8 cellular contexts compared by ENCODE assay signal in the genomic region with DNA sequence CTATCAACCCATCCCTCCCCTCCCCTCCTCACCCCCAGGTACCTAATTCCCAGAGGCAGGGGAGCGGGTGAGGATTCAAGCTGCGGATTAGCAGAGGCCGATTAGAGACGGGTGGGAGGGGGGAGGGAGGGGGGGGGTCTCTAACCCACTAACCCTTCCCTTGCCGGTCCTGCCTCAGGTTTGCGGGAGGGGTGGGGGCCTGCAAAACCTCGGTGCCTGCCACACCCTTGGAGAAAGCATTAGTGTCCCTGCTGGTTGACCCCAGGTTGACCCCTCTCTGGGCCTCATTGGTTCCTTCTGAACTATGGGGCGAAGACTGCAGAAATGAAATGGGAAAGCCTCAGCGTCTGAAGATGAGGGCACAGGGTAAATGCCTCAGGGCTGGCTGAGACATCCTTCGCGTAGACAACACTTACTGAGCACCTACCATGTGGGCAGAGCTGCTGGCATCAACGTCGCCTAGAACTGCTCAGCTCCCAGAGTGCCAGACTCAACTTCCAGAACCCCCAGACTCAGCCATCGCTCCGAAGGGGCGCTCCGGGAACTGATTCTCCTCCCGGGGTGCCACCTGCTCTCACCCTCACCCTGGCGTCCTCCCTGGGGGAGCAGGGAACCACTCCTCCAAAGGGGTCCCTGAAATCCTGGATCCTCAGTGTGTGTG. TPM values are rescaled to one million over a fixed set of nuclear protein-coding genes. Genes with fewer than 3 reads are reported as not detected.
DNase-seq lines count a peak whose midpoint lies in the region; ATAC-seq and TF ChIP-seq lines count a peak whose summit lies in the region.

No MANE protein-coding gene starts in this region.

- peak overlapping the region; percentile 71 for H3K4me3 Mint-ChIP-seq in activated naive CD8-positive, alpha-beta T cell treated with anti-CD3 and anti-CD28 coated beads, Interleukin-2, amount 50 U/mL, for 24 hours
- H3K4me3 Mint-ChIP-seq in mesothelial cell of epicardium, result peak overlapping the region; percentile 64

- no peak for ATAC-seq in activated naive CD8-positive, alpha-beta T cell treated with anti-CD3 and anti-CD28 coated beads, Interleukin-2, amount 50 U/mL, for 24 hours

- TF ChIP-seq CTCF in mesothelial cell of epicardium (IDR thresholded peaks at IDR 0.05; ENCODE audit: unreplicated experiment) (no peak), thyroid gland (IDR thresholded peaks at IDR 0.05) (no peak)

- peak overlapping the region in 2 of 3 donors; percentile 46 to 75 for H3K4me3 ChIP-seq in thyroid gland (replicated peaks in 1 of 3)

- peak overlapping the region; percentile 31 for H3K27ac Mint-ChIP-seq in activated naive CD8-positive, alpha-beta T cell treated with anti-CD3 and anti-CD28 coated beads, Interleukin-2, amount 50 U/mL, for 24 hours
- no peak overlapping the region for H3K27ac Mint-ChIP-seq in mesothelial cell of epicardium

- peak overlapping the region; percentile 56 to 73 (median 72) for H3K27ac ChIP-seq in thyroid gland

- H3K4me1 ChIP-seq in thyroid gland, result peaks cover 9 to 25% of the 10 kb centered on the region in 2 donors

- TF ChIP-seq POLR2A in thyroid gland (IDR thresholded peaks at IDR 0.05), result peak in 1 of 2 donors; percentile 17

- peaks cover 6% of the 10 kb centered on the region for H3K27me3 Mint-ChIP-seq in activated naive CD8-positive, alpha-beta T cell treated with anti-CD3 and anti-CD28 coated beads, Interleukin-2, amount 50 U/mL, for 24 hours
- peaks cover 70% of the 10 kb centered on the region for H3K27me3 Mint-ChIP-seq in mesothelial cell of epicardium (ENCODE audit: low read depth)

- DNase-seq in activated T-cell treated with anti-CD3 and anti-CD28 coated beads, Interleukin-2, amount 50 U/mL, for 1 hour, result peak; percentile 37
- DNase-seq in activated T-cell treated with anti-CD3 and anti-CD28 coated beads for 4 hours (no peak), mesothelial cell of epicardium (ENCODE audit: low spot score in 2 of 2, unreplicated experiment in 2 of 2) (no peak), thyroid gland (peak; percentile 48), NCI-H1105 treated with DMSO at 0.1 percent for 48 hours (lab: John Stamatoyannopoulos, UW) (no peak), OCI-M1 (lab: John Stamatoyannopoulos, UW) (no peak), NCI-H510A (lab: John Stamatoyannopoulos, UW) (no peak)
- DNase-seq in activated naive CD8-positive, alpha-beta T cell treated with anti-CD3 and anti-CD28 coated beads, Interleukin-2, amount 50 U/mL, for 24 hours, result no peak

- H3K9me3 ChIP-seq in thyroid gland, result no peaks in the 10 kb centered on the region

- intact Hi-C loops in thyroid gland (cut with DNase I), result no loop called here

- H3K4me1 Mint-ChIP-seq in activated naive CD8-positive, alpha-beta T cell treated with anti-CD3 and anti-CD28 coated beads, Interleukin-2, amount 50 U/mL, for 24 hours, result peaks cover 33% of the 10 kb centered on the region
- peaks cover 16% of the 10 kb centered on the region for H3K4me1 Mint-ChIP-seq in mesothelial cell of epicardium

- no peaks in the 10 kb centered on the region for H3K36me3 ChIP-seq in thyroid gland

- H3K9me3 Mint-ChIP-seq in activated naive CD8-positive, alpha-beta T cell treated with anti-CD3 and anti-CD28 coated beads, Interleukin-2, amount 50 U/mL, for 24 hours, result no peaks in the 10 kb centered on the region
- peaks cover 4% of the 10 kb centered on the region for H3K9me3 Mint-ChIP-seq in mesothelial cell of epicardium

- no peaks in the 10 kb centered on the region for H3K27me3 ChIP-seq in thyroid gland

- 22 to 24% methylated on average over 10 to 19 of the region's 19 CpGs for WGBS in thyroid gland, 2 donors

- no peaks in the 10 kb centered on the region for H3K36me3 Mint-ChIP-seq in activated naive CD8-positive, alpha-beta T cell treated with anti-CD3 and anti-CD28 coated beads, Interleukin-2, amount 50 U/mL, for 24 hours (ENCODE audit: low read depth)
- H3K36me3 Mint-ChIP-seq in mesothelial cell of epicardium, result no peaks in the 10 kb centered on the region

RNA-seq across cellular contexts. Expression of a gene that starts 8.5 kb away (rescaled TPM):
- total RNA-seq in mesothelial cell of epicardium, result 28.6 to 32.9 TPM (median 32.2 TPM) in 3 replicates
- 100 to 1,000 TPM in 3 of 4 donors, 10 to 100 TPM in 1; 76.2 to 183 (median 132) TPM for total RNA-seq in thyroid gland

Comparison
In these comparisons a context has a peak if more than half of its experiments do, and no peak if none do; other contexts are left out.
1. DNase-seq: peak in activated T-cell treated with anti-CD3 and anti-CD28 coated beads, Interleukin-2, amount 50 U/mL, for 1 hour (single experiment) and thyroid gland (2 of 2); none in activated T-cell treated with anti-CD3 and anti-CD28 coated beads for 4 hours (single experiment), activated naive CD8-positive, alpha-beta T cell treated with anti-CD3 and anti-CD28 coated beads, Interleukin-2, amount 50 U/mL, for 24 hours (single experiment), mesothelial cell of epicardium (0 of 2), NCI-H1105 treated with DMSO at 0.1 percent for 48 hours (single experiment), OCI-M1 (single experiment) and NCI-H510A (single experiment).